ENCODE assay signal across 17 cellular contexts in the genomic region with DNA sequence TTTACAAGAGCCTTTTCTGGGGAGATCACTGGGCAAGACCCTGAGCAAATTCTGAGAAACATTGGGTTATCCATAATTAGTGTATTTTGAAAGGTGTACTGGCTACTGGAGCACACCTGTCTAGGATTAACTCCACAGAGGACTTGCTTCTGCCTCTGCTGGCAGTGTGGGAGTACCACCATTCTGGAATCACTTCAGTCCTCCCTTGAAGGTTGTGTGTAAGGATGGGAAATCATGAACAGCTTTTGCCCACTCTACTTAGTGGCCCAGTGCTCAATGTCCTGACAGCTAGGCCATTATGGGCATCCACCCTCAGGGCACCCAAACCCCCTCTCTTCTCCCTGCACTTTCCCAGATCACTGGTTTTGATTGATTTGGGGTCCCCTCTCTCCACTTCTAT. TPM values are rescaled to one million over a fixed set of nuclear protein-coding genes. Genes with fewer than 3 reads are reported as not detected.
A peak's percentile ranks its signal among the peaks of the same experiment; 100 is the strongest.
DNase-seq lines count a peak whose midpoint lies in the region; ATAC-seq, FAIRE-seq and TF ChIP-seq lines count a peak whose summit lies in the region.
"Had no signal": no experiment of that assay in that cellular context is flagged by ENCODE, and none has a peak within 500 bp of the region (broad histone marks: within the 10 kb centered on the region; RNA-seq: fewer than 3 reads in every experiment).

No MANE protein-coding gene starts in this region.

- no peak overlapping the region for H3K14ac ChIP-seq in H9 (ENCODE audit: insufficient read depth, low read length)

- no peak overlapping the region for H2AFZ ChIP-seq in H9 (ENCODE audit: low read length)
- H2AFZ ChIP-seq: GM23338 had no signal

- no peak overlapping the region for H3K4ac ChIP-seq in H9 (ENCODE audit: low read depth, low read length)

- H3K23me2 ChIP-seq in H9 (ENCODE audit: insufficient read length, low read depth, low read length, poor library complexity, severe bottlenecking) = no peaks in the 10 kb centered on the region

- peak; percentile 30 to 58; a peak in 3 of 6 replicates for ATAC-seq in A549
- ATAC-seq in T-helper 17 cell = no peak
- no peak for ATAC-seq in GM21723 (IDR thresholded peaks at IDR 0.05; ENCODE audit: unreplicated experiment)
- no peak for ATAC-seq in GM19328 (IDR thresholded peaks at IDR 0.05; ENCODE audit: unreplicated experiment)
- ATAC-seq: GM23338 had no signal

- H4K20me1 ChIP-seq in H9 (ENCODE audit: control insufficient read depth, insufficient read depth, insufficient read length) = no peaks in the 10 kb centered on the region

- no peak overlapping the region for H3K9ac ChIP-seq in H9 (ENCODE audit: extremely low read depth, insufficient read length, low read length)
- H3K9ac ChIP-seq in endodermal cell (ENCODE audit: extremely low read depth, low read length, poor library complexity, severe bottlenecking) = no peak overlapping the region

- H3K4me3 ChIP-seq in A549 (no peak overlapping the region), endodermal cell (ENCODE audit: low read length) (no peak overlapping the region)
- H3K4me3 ChIP-seq: GM23338, HAP-1 had no signal

- CTCF ChIA-PET in A549 (lab: Yijun Ruan, JAX) = no interaction called here

- H3K27me3 ChIP-seq in H9 (ENCODE audit: insufficient read depth, low read length) (no peaks in the 10 kb centered on the region), endodermal cell (ENCODE audit: control insufficient read depth, insufficient read depth, low read length, poor library complexity, severe bottlenecking) (no peaks in the 10 kb centered on the region)

- no peak overlapping the region for H4K91ac ChIP-seq in H9 (ENCODE audit: insufficient read length, low read depth, low read length)

- TF ChIP-seq CTCF in A549 (IDR thresholded peaks at IDR 0.05) = no peak
- TF ChIP-seq CTCF in H9 (conservative IDR thresholded peaks at IDR 0.05) = 0 out of 3 replicates have a peak, but pooled peaks have one; percentile 17
- peak; percentile 37 for TF ChIP-seq CTCF in endodermal cell (conservative IDR thresholded peaks at IDR 0.05)

- no peaks in the 10 kb centered on the region for H3K9me3 ChIP-seq in A549
- H3K9me3 ChIP-seq in H9 (ENCODE audit: control insufficient read depth, low read depth, low read length) = no peaks in the 10 kb centered on the region
- no peaks in the 10 kb centered on the region for H3K9me3 ChIP-seq in T-helper 17 cell (ENCODE audit: control insufficient read depth, low read length, poor library complexity, severe bottlenecking)
- no peaks in the 10 kb centered on the region for H3K9me3 ChIP-seq in endodermal cell (ENCODE audit: control insufficient read depth, low read length)
- H3K9me3 ChIP-seq: HAP-1 had no signal

- H3K23ac ChIP-seq in H9 (ENCODE audit: insufficient read length, low read depth, low read length) = no peak overlapping the region

- no peak for FAIRE-seq in A549 (lab: Jason Lieb, UNC)
- FAIRE-seq: G401.6 had no signal

- no peak overlapping the region for H2BK12ac ChIP-seq in H9 (ENCODE audit: insufficient read length, low read depth, low read length)

- no peak overlapping the region for H2AK5ac ChIP-seq in H9 (ENCODE audit: insufficient read length, low read length)

- H2BK15ac ChIP-seq in H9 (ENCODE audit: low read depth, low read length) = no peak overlapping the region

- no peaks in the 10 kb centered on the region for H3K27me3 Mint-ChIP-seq in H9 (ENCODE audit: low read depth)
- no peaks in the 10 kb centered on the region for H3K27me3 Mint-ChIP-seq in T-helper 17 cell
- no peaks in the 10 kb centered on the region for H3K27me3 Mint-ChIP-seq in endodermal cell (ENCODE audit: insufficient read depth)
- H3K27me3 Mint-ChIP-seq: CD4-positive, alpha-beta memory T cell had no signal

- H3K4me2 ChIP-seq in A549 (no peak overlapping the region), H9 (ENCODE audit: insufficient read depth, insufficient read length, low read length) (no peak overlapping the region)
- H3K4me2 ChIP-seq: GM23338 had no signal

- no peak overlapping the region for H2BK20ac ChIP-seq in H9 (ENCODE audit: low read depth, low read length, poor library complexity, severe bottlenecking)

- POLR2A ChIA-PET in A549 (lab: Yijun Ruan, JAX) = no interaction called here

- H3K27ac Mint-ChIP-seq in H9 (no peak overlapping the region), T-helper 17 cell (peak overlapping the region; percentile 19), endodermal cell (no peak overlapping the region)
- H3K27ac Mint-ChIP-seq: CD4-positive, alpha-beta memory T cell; GM23338 had no signal

- no peaks in the 10 kb centered on the region for H3K79me1 ChIP-seq in H9 (ENCODE audit: insufficient read depth, low read depth, low read length, poor library complexity, severe bottlenecking)

- H3K18ac ChIP-seq in H9 (ENCODE audit: insufficient read length, low read depth, low read length) = no peak overlapping the region

- H3K79me2 ChIP-seq in H9 (ENCODE audit: insufficient read depth, low read length) = no peaks in the 10 kb centered on the region

- H4K5ac ChIP-seq in H9 (ENCODE audit: insufficient read length, low read depth, low read length) = no peak overlapping the region

- no peak for TF ChIP-seq EP300 in A549 (IDR thresholded peaks at IDR 0.05)

- no peak overlapping the region for H4K8ac ChIP-seq in H9 (replicated peaks; ENCODE audit: insufficient read length, low read depth, low read length)

- H3K4me1 Mint-ChIP-seq in H9 (no peaks in the 10 kb centered on the region), T-helper 17 cell (peaks cover 2% of the 10 kb centered on the region), endodermal cell (no peaks in the 10 kb centered on the region)
- H3K4me1 Mint-ChIP-seq: GM23338 had no signal

- TF ChIP-seq RAD21 in A549 (conservative IDR thresholded peaks at IDR 0.05 in 1 of 2, IDR thresholded peaks at IDR 0.05 in 1 of 2) = no peak

- no peak overlapping the region for H3K4me3 Mint-ChIP-seq in H9
- no peak overlapping the region for H3K4me3 Mint-ChIP-seq in T-helper 17 cell
- no peak overlapping the region for H3K4me3 Mint-ChIP-seq in endodermal cell
- H3K4me3 Mint-ChIP-seq: CD4-positive, alpha-beta memory T cell; GM23338 had no signal

- H3K4me1 ChIP-seq in A549 (no peaks in the 10 kb centered on the region), H9 (ENCODE audit: insufficient read depth, low read length) (no peaks in the 10 kb centered on the region), endodermal cell (ENCODE audit: control insufficient read depth, insufficient read depth, low read length) (no peaks in the 10 kb centered on the region)
- H3K4me1 ChIP-seq: HAP-1 had no signal

- H3K9me3 Mint-ChIP-seq in H9 (no peaks in the 10 kb centered on the region), endodermal cell (peaks cover 1% of the 10 kb centered on the region)
- H3K9me3 Mint-ChIP-seq: CD4-positive, alpha-beta memory T cell; GM23338 had no signal

- no peak overlapping the region for H3K56ac ChIP-seq in H9 (ENCODE audit: insufficient read length, low read depth, low read length)

- H3K36me3 ChIP-seq in endodermal cell (ENCODE audit: control insufficient read depth, insufficient read depth, low read length) = peaks cover 8% of the 10 kb centered on the region
- H3K36me3 ChIP-seq: HAP-1 had no signal

- no peak overlapping the region for H2BK120ac ChIP-seq in H9 (ENCODE audit: low read depth, low read length, poor library complexity, severe bottlenecking)

- TF ChIP-seq POLR2A in A549 (IDR thresholded peaks at IDR 0.05; ENCODE audit: low read length) = no peak

- no peak overlapping the region for H2BK5ac ChIP-seq in H9 (ENCODE audit: insufficient read length, low read length)

- no peak overlapping the region for H3T11ph ChIP-seq in H9 (ENCODE audit: low read length)

- H3K27ac ChIP-seq in A549 (no peak overlapping the region), H9 (ENCODE audit: insufficient read length, low read depth, low read length) (no peak overlapping the region), endodermal cell (ENCODE audit: low read depth, low read length) (no peak overlapping the region), caudate nucleus (ENCODE audit: low read depth, low read length) (no peak overlapping the region)

- H3K36me3 Mint-ChIP-seq in H9 (ENCODE audit: insufficient read depth in 1 of 3, low read depth in 3 of 3) (peaks cover 2 to 23% (median 21%) of the 10 kb centered on the region in 3 experiments; a peak in 5 of 7 replicates), T-helper 17 cell (ENCODE audit: low read depth) (no peaks in the 10 kb centered on the region), endodermal cell (ENCODE audit: low read depth) (peaks cover 31% of the 10 kb centered on the region)

- DNase-seq in A549 (ENCODE audit: low read depth in 1 of 2, low spot score in 1 of 2) (no peak), H9 (no peak), T-helper 17 cell (no peak), endodermal cell (no peak), caudate nucleus (lab: John Stamatoyannopoulos, UW) (no peak)
- DNase-seq: 8988T; C1 segment of cervical spinal cord; Calu3; CD4-positive, alpha-beta memory T cell; COR-L47; DMS153; DND-41 had no signal

RNA-seq across cellular contexts. Expression of a gene that starts 8.1 kb away (rescaled TPM):
- polyA plus RNA-seq in A549 (2011; rRNA removed) (25.9 and 31.6 TPM in 2 replicates), A549 (2017; fragmentation: RNase III; extraction: RNeasy Plus Mini Kit Qiagen cat#74134 plus additional on column Dnase treatment) (13.9 to 17.1 TPM (median 16.9 TPM) in 3 replicates)
- polyA plus RNA-seq in A549 (2012; cell fraction: cytosol; rRNA removed) = 7.5 and 7.7 TPM in 2 replicates
- polyA plus RNA-seq in A549 (2012; cell fraction: nucleus; rRNA removed) = 5.0 and 6.9 TPM in 2 replicates
- 13.1 and 18.1 TPM in 2 replicates for polyA minus RNA-seq in A549 (2011; rRNA and poly(A)+ RNA removed)
- total RNA-seq in H9 (2021) (8.9 and 10.1 TPM in 2 replicates), T-helper 17 cell (1 to 10 TPM; 3.4 to 4.3 TPM), endodermal cell (10 to 100 TPM; 27.8 to 31.9 TPM)
- polyA plus RNA-seq in endodermal cell (2013, experiment 1 of 2) = 26.8 TPM
- polyA plus RNA-seq in endodermal cell (2013, experiment 2 of 2) = 23.8 TPM

RNA-seq across cellular contexts. Expression of a gene that starts 39.5 kb away (rescaled TPM):
- polyA plus RNA-seq in A549 (2011; rRNA removed) = 8.3 and 9.3 TPM in 2 replicates
- 1.5 and 1.7 TPM in 2 replicates for polyA plus RNA-seq in A549 (2012; cell fraction: cytosol; rRNA removed)
- 0.50 and 1.3 TPM in 2 replicates for polyA plus RNA-seq in A549 (2012; cell fraction: nucleus; rRNA removed)
- polyA plus RNA-seq in A549 (2017; fragmentation: RNase III; extraction: RNeasy Plus Mini Kit Qiagen cat#74134 plus additional on column Dnase treatment) = 2.7 to 3.6 TPM (median 3.3 TPM) in 3 replicates
- 3.2 and 4.5 TPM in 2 replicates for polyA minus RNA-seq in A549 (2011; rRNA and poly(A)+ RNA removed)
- 2.3 TPM in 2 replicates for total RNA-seq in H9 (2021)
- total RNA-seq in T-helper 17 cell = 1 to 10 TPM; 3.2 to 4.2 TPM
- total RNA-seq in endodermal cell = 1 to 10 TPM; 3.9 to 6.1 TPM
- polyA plus RNA-seq in endodermal cell (2013, experiment 1 of 2) = 6.9 TPM
- 7.5 TPM for polyA plus RNA-seq in endodermal cell (2013, experiment 2 of 2)

RNA-seq across cellular contexts. Expression of a gene that starts 40.0 kb away (rescaled TPM):
- 41.7 and 42.5 TPM in 2 replicates for polyA plus RNA-seq in A549 (2011; rRNA removed)
- 11.5 and 12.3 TPM in 2 replicates for polyA plus RNA-seq in A549 (2012; cell fraction: cytosol; rRNA removed)
- 5.8 and 5.9 TPM in 2 replicates for polyA plus RNA-seq in A549 (2012; cell fraction: nucleus; rRNA removed)
- polyA plus RNA-seq in A549 (2017; fragmentation: RNase III; extraction: RNeasy Plus Mini Kit Qiagen cat#74134 plus additional on column Dnase treatment) = 13.8 to 18.5 TPM (median 17.4 TPM) in 3 replicates
- 29.0 and 41.0 TPM in 2 replicates for polyA minus RNA-seq in A549 (2011; rRNA and poly(A)+ RNA removed)
- total RNA-seq in H9 (2021) = 22.4 TPM in 2 replicates
- 10 to 100 TPM; 10.8 to 15.1 TPM for total RNA-seq in T-helper 17 cell
- total RNA-seq in endodermal cell = 10 to 100 TPM; 24.3 to 25.9 TPM
- 24.9 TPM for polyA plus RNA-seq in endodermal cell (2013, experiment 1 of 2)
- polyA plus RNA-seq in endodermal cell (2013, experiment 2 of 2) = 23.9 TPM

Comparison
In these comparisons a context has a peak if more than half of its experiments do, and no peak if none do; other contexts are left out.
1. ATAC-seq: peak in A549 (2 of 2); none in T-helper 17 cell (single experiment), GM21723 (single experiment) and GM19328 (single experiment).